Comparison of ENCODE assay signal across 8 cellular contexts in the genomic region with DNA sequence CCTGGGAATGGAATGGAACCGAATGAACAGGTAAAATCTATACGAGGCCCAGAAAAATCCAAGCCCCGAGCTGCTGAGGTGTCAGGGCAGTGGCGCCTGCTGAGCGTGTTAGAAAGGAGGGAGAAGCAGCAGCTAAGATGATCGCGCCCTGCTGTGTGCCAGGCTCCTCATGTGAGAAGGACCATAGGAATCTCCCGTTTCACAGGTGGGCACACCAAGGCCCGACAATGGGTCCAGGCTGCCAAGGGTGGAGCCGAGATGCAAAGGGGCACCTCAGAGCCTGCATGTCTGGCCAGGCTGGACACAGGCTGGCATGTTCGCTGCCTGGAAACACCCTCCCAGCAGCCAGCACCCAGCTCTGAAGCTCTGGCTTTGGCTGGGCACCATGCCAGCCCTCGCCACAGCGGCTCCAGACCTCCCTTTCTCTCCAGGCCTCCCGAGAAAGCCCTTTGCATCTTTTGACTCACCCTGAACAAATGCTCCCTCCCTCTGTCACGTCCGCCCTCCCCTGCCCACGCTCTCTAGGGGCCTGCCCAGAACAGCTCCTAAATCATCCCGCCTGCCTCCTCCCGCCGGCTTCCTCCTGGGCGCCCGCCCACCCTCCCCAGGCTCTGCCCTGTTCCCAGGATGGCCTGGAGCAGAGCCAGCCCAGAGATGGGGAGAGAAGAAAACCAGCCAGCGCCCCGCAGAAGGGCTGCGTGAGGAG.
DNase-seq lines count a peak whose midpoint lies in the region; ATAC-seq and TF ChIP-seq lines count a peak whose summit lies in the region.

No MANE protein-coding gene starts in this region.

- H3K4me1 ChIP-seq in NT2/D1 (ENCODE audit: insufficient read depth, insufficient read length) (peaks cover 32% of the 10 kb centered on the region), OCI-LY7 (ENCODE audit: insufficient read depth, low read length, poor library complexity, severe bottlenecking) (peaks cover 13% of the 10 kb centered on the region)

- H3K4me1 Mint-ChIP-seq in CD14-positive monocyte = no peaks in the 10 kb centered on the region
- H3K4me1 Mint-ChIP-seq in HFFc6 (ENCODE audit: low read depth) = peaks cover 51% of the 10 kb centered on the region
- no peaks in the 10 kb centered on the region for H3K4me1 Mint-ChIP-seq in natural killer cell

- intact Hi-C loops in CD14-positive monocyte (cut with micrococcal nuclease) = no loop called here
- intact Hi-C loops in natural killer cell (cut with micrococcal nuclease) = no loop called here
- intact Hi-C loops in OCI-LY7 (cut with micrococcal nuclease; ENCODE audit: unreplicated experiment) = loop anchor here (10.0 kb wide), 1 partner anchor 151 kb away; no protein-coding TSS in a partner anchor

- H3K4me3 ChIP-seq in NT2/D1 (ENCODE audit: insufficient read length, low read depth) = no peak overlapping the region
- H3K4me3 ChIP-seq in epithelial cell of proximal tubule (ENCODE audit: low read depth, low read length) = no peak overlapping the region
- no peak overlapping the region for H3K4me3 ChIP-seq in OCI-LY7 (ENCODE audit: low read depth, low read length, poor library complexity, severe bottlenecking)

- H3K27ac ChIP-seq in OCI-LY7 (ENCODE audit: low read depth, low read length, poor library complexity, severe bottlenecking) = no peak overlapping the region

- DNase-seq in CD14-positive monocyte (ENCODE audit: low spot score) = peak; percentile 24
- peak; percentile 99 for DNase-seq in HFFc6
- no peak for DNase-seq in NT2/D1 (ENCODE audit: low read depth, low spot score)
- peak; percentile 64 for DNase-seq in epithelial cell of proximal tubule (ENCODE audit: low read depth)
- peak; percentile 9 for DNase-seq in natural killer cell
- no peak for DNase-seq in OCI-LY7 (ENCODE audit: low spot score)

- TF ChIP-seq CTCF in CD14-positive monocyte (IDR thresholded peaks at IDR 0.05) = no peak
- no peak for TF ChIP-seq CTCF in HFFc6 (IDR thresholded peaks at IDR 0.05)
- no peak for TF ChIP-seq CTCF in epithelial cell of proximal tubule (conservative IDR thresholded peaks at IDR 0.05; ENCODE audit: low read depth, low read length)
- no peak for TF ChIP-seq CTCF in natural killer cell (IDR thresholded peaks at IDR 0.05)
- no peak for TF ChIP-seq CTCF in OCI-LY7 (conservative IDR thresholded peaks at IDR 0.05; ENCODE audit: low read length)

- no peak overlapping the region for H2AFZ ChIP-seq in OCI-LY7 (ENCODE audit: low read length)

- no peak for ATAC-seq in natural killer cell
- no peak for ATAC-seq in HG02973 (IDR thresholded peaks at IDR 0.05; ENCODE audit: unreplicated experiment)
- no peak for ATAC-seq in HG02642 (IDR thresholded peaks at IDR 0.05; ENCODE audit: poor library complexity, unreplicated experiment)

- H3K9me2 ChIP-seq in OCI-LY7 (ENCODE audit: insufficient read depth, low read length) = no peaks in the 10 kb centered on the region

- H3K27me3 ChIP-seq in NT2/D1 (ENCODE audit: insufficient read depth, insufficient read length) = peaks cover 7% of the 10 kb centered on the region

- CTCF ChIA-PET in OCI-LY7 (lab: Charles Lee; ENCODE audit: unreplicated experiment) = interaction anchor here (1.0 kb wide), 1 partner anchor 33 kb away, joined by 3 read pairs; no protein-coding TSS in a partner anchor

- H3K4me2 ChIP-seq in OCI-LY7 (ENCODE audit: low read length) = no peak overlapping the region

- no peaks in the 10 kb centered on the region for H3K79me2 ChIP-seq in OCI-LY7 (ENCODE audit: insufficient read depth, low read depth, low read length)

- H3K27ac Mint-ChIP-seq in CD14-positive monocyte = no peak overlapping the region
- peak overlapping the region; percentile 90 for H3K27ac Mint-ChIP-seq in HFFc6
- no peak overlapping the region for H3K27ac Mint-ChIP-seq in natural killer cell

- H3K9me3 ChIP-seq in NT2/D1 (ENCODE audit: insufficient read depth, low read length) (peaks cover under 1% of the 10 kb centered on the region; the same call in 1 of the 2 replicates), OCI-LY7 (ENCODE audit: low read length) (no peaks in the 10 kb centered on the region)

- H3K9ac ChIP-seq in NT2/D1 (ENCODE audit: insufficient read length, low read depth) = peak overlapping the region; percentile 45

- no peaks in the 10 kb centered on the region for H4K20me1 ChIP-seq in OCI-LY7 (ENCODE audit: insufficient read depth, low read length)

- H3K9me3 Mint-ChIP-seq in CD14-positive monocyte = peaks cover 0 to 2% (median 0%) of the 10 kb centered on the region in 7 donors
- peaks cover 4% of the 10 kb centered on the region for H3K9me3 Mint-ChIP-seq in HFFc6
- no peaks in the 10 kb centered on the region for H3K9me3 Mint-ChIP-seq in natural killer cell

- POLR2A ChIA-PET in OCI-LY7 (lab: Charles Lee) = no interaction called here

- peaks cover 17 to 31% (median 20%) of the 10 kb centered on the region in 3 donors for H3K27me3 Mint-ChIP-seq in CD14-positive monocyte (ENCODE audit: low read depth in 3 of 3)
- H3K27me3 Mint-ChIP-seq in HFFc6 (ENCODE audit: insufficient read depth) = peaks cover 10% of the 10 kb centered on the region
- peaks cover 0 to 5% of the 10 kb centered on the region in 2 donors for H3K27me3 Mint-ChIP-seq in natural killer cell (ENCODE audit: low read depth in 2 of 2)

- H3K36me3 ChIP-seq in NT2/D1 (ENCODE audit: insufficient read depth, insufficient read length, low read length) (no peaks in the 10 kb centered on the region), OCI-LY7 (ENCODE audit: insufficient read depth, low read length) (no peaks in the 10 kb centered on the region)

- no TSS peak for BruUV-seq in OCI-LY7 (replicated peaks; lab: Mats Ljungman, UMichigan)

- peak overlapping the region in 1 of 2 donors; percentile 65 for H3K4me3 Mint-ChIP-seq in CD14-positive monocyte
- H3K4me3 Mint-ChIP-seq in HFFc6 = peak overlapping the region; percentile 75
- no peak overlapping the region for H3K4me3 Mint-ChIP-seq in natural killer cell

- no peaks in the 10 kb centered on the region for H3K36me3 Mint-ChIP-seq in CD14-positive monocyte
- peaks cover 12% of the 10 kb centered on the region for H3K36me3 Mint-ChIP-seq in HFFc6 (ENCODE audit: low read depth)
- H3K36me3 Mint-ChIP-seq in natural killer cell = no peaks in the 10 kb centered on the region

Comparison
In these comparisons a context has a peak if more than half of its experiments do, and no peak if none do; other contexts are left out.
1. DNase-seq: peak in CD14-positive monocyte (single experiment), HFFc6 (single experiment), epithelial cell of proximal tubule (single experiment) and natural killer cell (single experiment); none in NT2/D1 (single experiment) and OCI-LY7 (single experiment).